In the genomic region with DNA sequence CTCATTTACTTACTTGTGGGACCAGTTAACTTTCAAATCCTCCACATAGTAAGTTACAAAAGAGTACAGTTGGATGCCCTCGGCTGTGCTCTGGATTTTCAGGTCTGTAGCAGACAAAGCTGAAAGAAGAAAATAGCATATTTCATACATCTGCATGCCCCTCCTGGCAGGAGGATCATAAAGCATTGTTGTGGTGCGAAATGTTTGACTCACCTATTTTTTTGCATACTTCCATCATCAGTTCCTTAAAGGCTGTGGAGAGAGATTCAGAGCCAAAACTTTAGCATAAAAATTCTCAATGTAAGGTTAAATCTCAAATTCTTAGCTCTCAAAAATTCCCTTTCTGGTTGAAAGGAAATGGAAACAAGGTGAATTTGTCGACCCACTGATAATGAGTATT, we compare ENCODE assay signal across 32 cellular contexts.
"Had no signal": no experiment of that assay in that cellular context is flagged by ENCODE, and none has a peak within 500 bp of the region (broad histone marks: within the 10 kb centered on the region; RNA-seq: fewer than 3 reads in every experiment).

No MANE protein-coding gene starts in this region.

- H3K27ac Mint-ChIP-seq: activated naive CD8-positive, alpha-beta T cell; natural killer cell; stimulated activated effector memory CD8-positive, alpha-beta T cell treated with anti-CD3 and anti-CD28 coated beads, Interleukin-12 subunit alpha, Interleukin-12 subunit beta, amount 100 ng/mL, for 72 hours; stimulated activated naive CD8-positive, alpha-beta T cell treated with anti-CD3 and anti-CD28 coated beads, Interleukin-15, Interleukin-2, amounts not matched to agents 100 ng/mL and 50 ng/mL, for 24 hours; T-helper 1 cell treated with Interleukin-12 subunit alpha and Interleukin-12 subunit beta and Interleukin-4 antibody, amounts not matched to agents 30 μg/mL and 1 μg/mL, for 36 hours had no signal

- H3K9me3 Mint-ChIP-seq: natural killer cell; stimulated activated effector memory CD8-positive, alpha-beta T cell treated with anti-CD3 and anti-CD28 coated beads, Interleukin-12 subunit alpha, Interleukin-12 subunit beta, amount 100 ng/mL, for 72 hours; stimulated activated naive CD8-positive, alpha-beta T cell treated with anti-CD3 and anti-CD28 coated beads, Interleukin-15, Interleukin-2, amounts not matched to agents 100 ng/mL and 50 ng/mL, for 24 hours; T-helper 1 cell treated with Interleukin-12 subunit alpha and Interleukin-12 subunit beta and Interleukin-4 antibody, amounts not matched to agents 30 μg/mL and 1 μg/mL, for 36 hours had no signal

- FAIRE-seq: TTC549 had no signal

- H3K4me3 ChIP-seq: ascending aorta, heart right ventricle, left lung, lower lobe of right lung, ovary, prostate gland, skin epidermis, thoracic aorta, uterus had no signal

- H3K27me3 ChIP-seq: ascending aorta, foreskin keratinocyte, heart right ventricle, left lung, ovary, uterus had no signal

- H3K4me1 Mint-ChIP-seq: natural killer cell had no signal

- H3K36me3 ChIP-seq: left lung, lower lobe of right lung, ovary, prostate gland, uterus had no signal

- H3K4me1 ChIP-seq: ascending aorta, foreskin keratinocyte, heart right ventricle, left lung, lower lobe of right lung, prostate gland, uterus had no signal

- H3K9me3 ChIP-seq: ascending aorta, heart right ventricle, left lung, lower lobe of right lung, ovary, prostate gland, thoracic aorta, uterus had no signal

- H3K36me3 Mint-ChIP-seq: brain; natural killer cell; stimulated activated effector memory CD8-positive, alpha-beta T cell treated with anti-CD3 and anti-CD28 coated beads, Interleukin-12 subunit alpha, Interleukin-12 subunit beta, amount 100 ng/mL, for 72 hours had no signal

- DNase-seq: activated CD4-positive, alpha-beta T cell treated with anti-CD3 and anti-CD28 coated beads for 48 hours; activated CD4-positive, alpha-beta T cell treated with anti-CD3 and anti-CD28 coated beads, Interleukin-2, amount 50 U/mL, for 48 hours; activated CD8-positive, alpha-beta memory T cell treated with anti-CD3 and anti-CD28 coated beads for 24 hours; activated effector memory CD4-positive, alpha-beta T cell treated with Interleukin-2 at 50 U/mL for 16 hours; activated naive CD4-positive, alpha-beta T cell treated with Interleukin-2 at 50 U/mL for 16 hours; caudate nucleus; cortex of kidney; heart right ventricle; left lung; lower lobe of right lung; mesenchymal stem cell; natural killer cell; ovary; retina; stimulated activated CD4-positive, alpha-beta T cell treated with anti-CD3 and anti-CD28 coated beads, Interleukin-12 subunit alpha, Interleukin-12 subunit beta, amount 100 ng/mL, for 4 hours; stimulated activated CD4-positive, alpha-beta T cell treated with anti-CD3 and anti-CD28 coated beads, Interleukin-4, amount 100 ng/mL, for 1 hour; SW 1271; T-helper 9 cell; trophoblast cell; uterus had no signal

- H3K4me3 Mint-ChIP-seq: activated naive CD8-positive, alpha-beta T cell; brain; natural killer cell; stimulated activated effector memory CD8-positive, alpha-beta T cell treated with anti-CD3 and anti-CD28 coated beads, Interleukin-12 subunit alpha, Interleukin-12 subunit beta, amount 100 ng/mL, for 72 hours; stimulated activated naive CD8-positive, alpha-beta T cell treated with anti-CD3 and anti-CD28 coated beads, Interleukin-15, Interleukin-2, amounts not matched to agents 100 ng/mL and 50 ng/mL, for 24 hours; T-helper 1 cell treated with Interleukin-12 subunit alpha and Interleukin-12 subunit beta and Interleukin-4 antibody, amounts not matched to agents 30 μg/mL and 1 μg/mL, for 36 hours had no signal

- H3K27ac ChIP-seq: ascending aorta, foreskin keratinocyte, heart right ventricle, left lung, lower lobe of right lung, ovary, prostate gland, skin epidermis, thoracic aorta, VCaP had no signal

- H3K27me3 Mint-ChIP-seq: activated naive CD8-positive, alpha-beta T cell; stimulated activated naive CD8-positive, alpha-beta T cell treated with anti-CD3 and anti-CD28 coated beads, Interleukin-15, Interleukin-2, amounts not matched to agents 100 ng/mL and 50 ng/mL, for 24 hours had no signal
